Comparison of ENCODE assay signal across 1 cellular context in genomic region chr16:89442588-89442987, GRCh38.
TF ChIP-seq lines count a peak whose summit lies in the region.

No MANE protein-coding gene starts in this region.

TF ChIP-seq in HCT116, 20 proteins besides CTCF, POLR2A, EP300 and RAD21 (continued from another document):
- no peak for TF ChIP-seq ATF3 (IDR thresholded peaks at IDR 0.05)
- TF ChIP-seq YY1 (IDR thresholded peaks at IDR 0.05; ENCODE audit: extremely low read depth, insufficient replicate concordance, low read depth, low read length) = no peak
